ENCODE assay signal across 25 cellular contexts in the genomic region with DNA sequence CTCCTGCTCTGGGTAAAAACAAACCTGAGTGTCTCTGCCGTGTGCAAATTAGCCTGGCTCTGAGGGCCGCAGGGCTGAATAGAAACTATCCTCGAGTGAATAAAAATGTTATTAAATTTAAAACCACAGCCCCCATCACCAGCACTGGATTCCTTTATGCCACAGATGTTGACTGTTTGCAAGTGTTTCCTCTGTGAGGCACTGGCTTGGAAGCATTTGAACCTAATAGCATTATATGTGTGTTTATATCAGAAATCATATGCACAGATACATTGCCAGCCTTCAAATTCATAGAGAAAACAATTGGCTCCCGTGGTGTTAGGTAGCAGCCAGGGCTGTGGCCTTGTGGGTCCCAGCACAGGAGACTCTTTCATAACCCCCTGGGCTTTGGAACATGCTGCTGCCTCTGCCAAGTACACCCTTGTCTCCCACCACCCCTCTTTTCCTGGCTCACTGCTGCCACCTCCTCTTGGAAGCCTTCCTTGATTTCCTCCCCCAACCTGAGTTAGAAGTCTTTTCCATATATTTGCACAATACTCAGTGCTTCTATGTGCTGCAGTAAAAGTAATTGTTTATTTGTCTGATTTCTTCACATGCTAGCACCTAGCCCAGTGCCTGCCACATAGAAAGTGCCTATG.
DNase-seq lines count a peak whose midpoint lies in the region; ATAC-seq, FAIRE-seq and TF ChIP-seq lines count a peak whose summit lies in the region.
"Had no signal": no experiment of that assay in that cellular context is flagged by ENCODE, and none has a peak within 500 bp of the region (broad histone marks: within the 10 kb centered on the region; RNA-seq: fewer than 3 reads in every experiment).

No MANE protein-coding gene starts in this region.

- no peak for FAIRE-seq in HepG2 (lab: Jason Lieb, UNC)
- FAIRE-seq: endometrium had no signal

- no peak overlapping the region for H2AFZ ChIP-seq in HepG2 (ENCODE audit: low read length)

- in situ Hi-C loops in HepG2 (cut with HindIII; ENCODE audit: extremely low pct_ligation_motif_present, low pct_unique_long_range_greater_than_20kb) = no loop called here

- TF ChIP-seq POLR2A in HepG2 (IDR thresholded peaks at IDR 0.05; ENCODE audit: insufficient read depth in 1 of 2, low read depth in 2 of 2, low read length in 2 of 2) (no peak), right lobe of liver (IDR thresholded peaks at IDR 0.05) (no peak), testis (IDR thresholded peaks at IDR 0.05) (no peak)

- no peaks in the 10 kb centered on the region for H3K27me3 Mint-ChIP-seq in activated T-cell treated with anti-CD3 and anti-CD28 coated beads, Interleukin-2, amount 50 U/mL, for 72 hours (ENCODE audit: low read depth)
- H3K27me3 Mint-ChIP-seq: activated CD4-positive, alpha-beta memory T cell treated with anti-CD3 and anti-CD28 coated beads, Interleukin-2, amount 10 ng/mL, durations not matched to agents 7 days and 5 days; natural killer cell treated with Interleukin-12 subunit alpha and Interleukin-12 subunit beta and Interleukin-15 and Interleukin-18, amount 100 ng/mL, for 72 hours had no signal

- TF ChIP-seq RAD21 in HepG2 (CRISPR knock-in tag; IDR thresholded peaks at IDR 0.05) = no peak

- peaks cover 0 to 4% of the 10 kb centered on the region in 2 donors for H3K9me3 Mint-ChIP-seq in activated T-cell treated with anti-CD3 and anti-CD28 coated beads, Interleukin-2, amount 50 U/mL, for 72 hours
- H3K9me3 Mint-ChIP-seq: activated CD4-positive, alpha-beta memory T cell treated with anti-CD3 and anti-CD28 coated beads, Interleukin-2, amount 10 ng/mL, durations not matched to agents 7 days and 5 days; natural killer cell treated with Interleukin-12 subunit alpha and Interleukin-12 subunit beta and Interleukin-15 and Interleukin-18, amount 100 ng/mL, for 72 hours had no signal

- POLR2A ChIA-PET in HepG2 (lab: Yijun Ruan, JAX) = no interaction called here

- ATAC-seq in HepG2 (no peak), right lobe of liver (no peak)
- no peak for ATAC-seq in activated T-cell treated with anti-CD3 and anti-CD28 coated beads, Interleukin-2, amount 50 U/mL, for 72 hours (replicated peaks in 1 of 2)
- ATAC-seq: left colon had no signal

- no peaks in the 10 kb centered on the region for H4K20me1 ChIP-seq in HepG2 (ENCODE audit: insufficient read depth, low read length)
- H4K20me1 ChIP-seq: BLaER1 had no signal

- H3K36me3 ChIP-seq in HepG2 (replicated peaks in 1 of 2; ENCODE audit: control insufficient read depth in 1 of 2, insufficient read depth in 2 of 2, low read length in 2 of 2) = no peaks in the 10 kb centered on the region
- no peaks in the 10 kb centered on the region for H3K36me3 ChIP-seq in right lobe of liver
- no peaks in the 10 kb centered on the region for H3K36me3 ChIP-seq in SJSA1
- H3K36me3 ChIP-seq in testis (ENCODE audit: low read depth, missing control alignments) = no peaks in the 10 kb centered on the region
- H3K36me3 ChIP-seq: BLaER1, cardiac muscle cell, tibial nerve had no signal

- no peak overlapping the region for H3K9ac ChIP-seq in HepG2 (ENCODE audit: insufficient read depth, low read depth, low read length)
- H3K9ac ChIP-seq: BLaER1 had no signal

- H3K27me3 ChIP-seq in HepG2 (ENCODE audit: control insufficient read depth in 1 of 2, insufficient read depth in 2 of 2, low read length in 2 of 2) (0 out of 5 replicates have a peak, but pooled peaks cover 0 to 8% of the 10 kb centered on the region in 2 experiments), right lobe of liver (no peaks in the 10 kb centered on the region), SJSA1 (replicated peaks) (no peaks in the 10 kb centered on the region), testis (no peaks in the 10 kb centered on the region)
- H3K27me3 ChIP-seq: BLaER1, cardiac muscle cell, tibial nerve had no signal

- BruUV-seq in HepG2 (replicated peaks; lab: Mats Ljungman, UMichigan) = no TSS peak

- TF ChIP-seq EP300 in HepG2 (IDR thresholded peaks at IDR 0.05; ENCODE audit: low read depth in 2 of 2, low read length in 2 of 2) (no peak), HepG2 (CRISPR knock-in tag; IDR thresholded peaks at IDR 0.05; ENCODE audit: borderline replicate concordance) (no peak)

- TF ChIP-seq CTCF in HepG2 (CRISPR knock-in tag; IDR thresholded peaks at IDR 0.05) (no peak), right lobe of liver (IDR thresholded peaks at IDR 0.05) (no peak), fibroblast of mammary gland (conservative IDR thresholded peaks at IDR 0.05; ENCODE audit: control insufficient read depth, insufficient read depth, low read depth, low read length) (no peak), testis (IDR thresholded peaks at IDR 0.05) (no peak)

- no peaks in the 10 kb centered on the region for H3K36me3 Mint-ChIP-seq in activated T-cell treated with anti-CD3 and anti-CD28 coated beads, Interleukin-2, amount 50 U/mL, for 72 hours (ENCODE audit: insufficient read depth in 2 of 2)
- H3K36me3 Mint-ChIP-seq: natural killer cell treated with Interleukin-12 subunit alpha and Interleukin-12 subunit beta and Interleukin-15 and Interleukin-18, amount 100 ng/mL, for 72 hours had no signal

- no peak overlapping the region for H3K27ac Mint-ChIP-seq in activated T-cell treated with anti-CD3 and anti-CD28 coated beads, Interleukin-2, amount 50 U/mL, for 72 hours
- H3K27ac Mint-ChIP-seq: activated CD4-positive, alpha-beta memory T cell treated with anti-CD3 and anti-CD28 coated beads, Interleukin-2, amount 10 ng/mL, durations not matched to agents 7 days and 5 days; natural killer cell treated with Interleukin-12 subunit alpha and Interleukin-12 subunit beta and Interleukin-15 and Interleukin-18, amount 100 ng/mL, for 72 hours had no signal

- no peak overlapping the region for H3K4me3 Mint-ChIP-seq in activated T-cell treated with anti-CD3 and anti-CD28 coated beads, Interleukin-2, amount 50 U/mL, for 72 hours
- H3K4me3 Mint-ChIP-seq: activated CD4-positive, alpha-beta memory T cell treated with anti-CD3 and anti-CD28 coated beads, Interleukin-2, amount 10 ng/mL, durations not matched to agents 7 days and 5 days; natural killer cell treated with Interleukin-12 subunit alpha and Interleukin-12 subunit beta and Interleukin-15 and Interleukin-18, amount 100 ng/mL, for 72 hours had no signal

- 0 out of 2 replicates have a peak overlapping the region, but pooled peaks have one; percentile 18 for H3K4me2 ChIP-seq in HepG2 (ENCODE audit: low read depth, low read length)
- H3K4me2 ChIP-seq: BLaER1 had no signal

- H3K4me1 ChIP-seq in HepG2 (ENCODE audit: insufficient read depth, low read length) = peaks cover 23% of the 10 kb centered on the region; the same call in 1 of the 2 replicates
- no peaks in the 10 kb centered on the region for H3K4me1 ChIP-seq in right lobe of liver
- peaks cover 28% of the 10 kb centered on the region for H3K4me1 ChIP-seq in SJSA1 (replicated peaks)
- no peaks in the 10 kb centered on the region for H3K4me1 ChIP-seq in testis
- H3K4me1 ChIP-seq: tibial nerve had no signal

- H3K4me3 ChIP-seq in HepG2 (replicated peaks in 1 of 3; ENCODE audit: insufficient read depth in 1 of 3, low read depth in 2 of 3, low read length in 3 of 3) = no peak overlapping the region
- no peak overlapping the region for H3K4me3 ChIP-seq in right lobe of liver
- no peak overlapping the region for H3K4me3 ChIP-seq in SJSA1
- H3K4me3 ChIP-seq in fibroblast of mammary gland (ENCODE audit: control insufficient read depth, low read depth, low read length) = no peak overlapping the region
- no peak overlapping the region for H3K4me3 ChIP-seq in testis
- H3K4me3 ChIP-seq: BLaER1, cardiac muscle cell, tibial nerve had no signal

- H3K9me3 ChIP-seq in HepG2 (ENCODE audit: low read length) (no peaks in the 10 kb centered on the region), right lobe of liver (no peaks in the 10 kb centered on the region), SJSA1 (replicated peaks) (no peaks in the 10 kb centered on the region), testis (no peaks in the 10 kb centered on the region)
- H3K9me3 ChIP-seq: BLaER1, tibial nerve had no signal

- intact Hi-C loops in HepG2 (cut with micrococcal nuclease; ENCODE audit: unreplicated experiment) (no loop called here), right lobe of liver (cut with DNase I) (no loop called here), testis (cut with DNase I; ENCODE audit: low total_unique reads) (no loop called here)

- DNase-seq in HepG2 (ENCODE audit: low spot score) (no peak), right lobe of liver (no peak), SJSA1 (ENCODE audit: low read depth in 1 of 2, low spot score in 2 of 2) (no peak), fibroblast of mammary gland (ENCODE audit: low read depth) (peak; percentile 38), hypothalamus (lab: John Stamatoyannopoulos, UW) (no peak), testis (no peak), NCI-H2227 treated with DMSO at 0.1 percent for 48 hours (lab: John Stamatoyannopoulos, UW) (no peak)
- no peak for DNase-seq in activated T-cell treated with anti-CD3 and anti-CD28 coated beads, Interleukin-2, amount 50 U/mL, for 72 hours
- DNase-seq: 8988T; activated CD4-positive, alpha-beta memory T cell treated with anti-CD3 and anti-CD28 coated beads, Interleukin-2, amount 10 ng/mL, durations not matched to agents 7 days and 5 days; activated naive CD4-positive, alpha-beta T cell; COR-L47; DMS79; head of caudate nucleus; KBM-7; left colon; posterior cingulate gyrus; stimulated activated CD4-positive, alpha-beta T cell treated with anti-CD3 and anti-CD28 coated beads, Interleukin-2, amount 100 ng/mL, for 24 hours; stimulated activated naive CD4-positive, alpha-beta T cell treated with Interleukin-2 at 50 U/mL for 16 hours; T1000 had no signal

- CTCF ChIA-PET in HepG2 (lab: Yijun Ruan, JAX; ENCODE audit: low intra/inter-chr PET ratio, low total read pairs) = no interaction called here

- 12% methylated on average over 4 of the region's 4 CpGs for WGBS in HepG2 (ENCODE audit: low lambda C conversion rate)
- WGBS in right lobe of liver (ENCODE audit: insufficient coverage, low coverage, low lambda C conversion rate, missing lambda C conversion rate) = 50% methylated on average over 3 of the region's 4 CpGs
- 77 to 84% methylated on average over 4 of the region's 4 CpGs for WGBS in testis, 2 donors

- H3K4me1 Mint-ChIP-seq in activated T-cell treated with anti-CD3 and anti-CD28 coated beads, Interleukin-2, amount 50 U/mL, for 72 hours (ENCODE audit: low read depth) = peaks cover 17% of the 10 kb centered on the region

- H3K27ac ChIP-seq in HepG2 (ENCODE audit: extremely low read length, insufficient read depth, low read length) (no peak overlapping the region), right lobe of liver (no peak overlapping the region), SJSA1 (peak overlapping the region; percentile 32), testis (no peak overlapping the region)
- H3K27ac ChIP-seq: BLaER1, cardiac muscle cell, tibial nerve had no signal

- no peaks in the 10 kb centered on the region for H3K79me2 ChIP-seq in HepG2 (ENCODE audit: insufficient read depth, low read length)

TF ChIP-seq in HepG2, 621 proteins besides CTCF, POLR2A, EP300 and RAD21:
- TF ChIP-seq CENPX (CRISPR knock-in tag; IDR thresholded peaks at IDR 0.05) = no peak
- TF ChIP-seq ZFP36 (IDR thresholded peaks at IDR 0.05; ENCODE audit: borderline replicate concordance, low read depth, low read length, partially characterized antibody) = peak; percentile 76
